Comparison of ENCODE assay signal across 35 cellular contexts in genomic region chr7:138554674-138555073, GRCh38.
"Had no signal": no experiment of that assay in that cellular context is flagged by ENCODE, and none has a peak within 500 bp of the region (broad histone marks: within the 10 kb centered on the region; RNA-seq: fewer than 3 reads in every experiment).

No MANE protein-coding gene starts in this region.

- H3K4me1 Mint-ChIP-seq: activated B cell treated with CpG ODN at 0.5 μM for 24 hours; activated T-helper 17 cell treated with anti-CD3 and anti-CD28 coated beads, Interleukin-2, amount 50 U/mL, for 72 hours had no signal

- H3K27ac ChIP-seq: adrenal gland, body of pancreas, brain microvascular endothelial cell, breast epithelium, VCaP had no signal

- H3K4me3 Mint-ChIP-seq: activated B cell treated with CpG ODN at 0.5 μM for 24 hours; activated CD4-positive, alpha-beta memory T cell treated with anti-CD3 and anti-CD28 coated beads for 36 hours; activated CD4-positive, alpha-beta T cell treated with anti-CD3 and anti-CD28 coated beads, Interleukin-2, amount 10 ng/mL, durations not matched to agents 24 days and 14 days; activated CD8-positive, alpha-beta T cell treated with anti-CD3 and anti-CD28 coated beads for 36 hours; activated naive CD4-positive, alpha-beta T cell treated with anti-CD3 and anti-CD28 coated beads for 36 hours; activated naive CD8-positive, alpha-beta T cell treated with anti-CD3 and anti-CD28 coated beads for 36 hours; activated T-cell treated with anti-CD3 and anti-CD28 coated beads, Interleukin-2, amount 50 U/mL, for 4 hours; activated T-cell treated with anti-CD3 and anti-CD28 coated beads, Interleukin-2, amount 50 U/mL, for 72 hours; activated T-helper 1 cell treated with anti-CD3 and anti-CD28 coated beads, Interleukin-12 subunit alpha, Interleukin-12 subunit beta, Interleukin-2, Interleukin-4 antibody, amounts not matched to agents 30 ng/mL and 10 ng/mL and 1 ng/mL, durations not matched to agents 14 hours and 24 hours and 36 hours; activated T-helper 17 cell treated with anti-CD3 and anti-CD28 coated beads, Interleukin-2, amount 50 U/mL, for 72 hours; T-helper 1 cell treated with Interleukin-12 subunit alpha and Interleukin-12 subunit beta and Interleukin-4 antibody, amounts not matched to agents 30 μg/mL and 1 μg/mL, for 36 hours; T-helper 2 cell treated with Interferon-gamma antibody and Interleukin-4, amounts not matched to agents 5 μg/mL and 100 μg/mL, for 36 hours had no signal

- H3K4me3 ChIP-seq: adrenal gland, body of pancreas, breast epithelium had no signal

- FAIRE-seq: astrocyte had no signal

- H3K4me1 ChIP-seq: adrenal gland, body of pancreas, breast epithelium had no signal

- DNase-seq: activated B cell treated with CpG ODN at 0.5 μM for 24 hours; activated CD4-positive, alpha-beta memory T cell treated with anti-CD3 and anti-CD28 coated beads for 36 hours; activated CD4-positive, alpha-beta T cell treated with anti-CD3 and anti-CD28 coated beads for 4 hours; activated CD4-positive, alpha-beta T cell treated with anti-CD3 and anti-CD28 coated beads, Interleukin-2, amount 10 ng/mL, durations not matched to agents 24 days and 14 days; activated CD4-positive, alpha-beta T cell treated with anti-CD3 and anti-CD28 coated beads, Interleukin-2, amount 50 U/mL, for 1 hour; activated CD4-positive, alpha-beta T cell treated with anti-CD3 and anti-CD28 coated beads, Interleukin-2, amount 50 U/mL, for 4 hours; activated CD4-positive, CD25-positive, alpha-beta regulatory T cell treated with anti-CD3 and anti-CD28 coated beads, Interleukin-2, amount 50 U/mL, for 72 hours; activated CD8-positive, alpha-beta memory T cell treated with anti-CD3 and anti-CD28 coated beads, Interleukin-2, amount 50 U/mL, for 4 hours; activated CD8-positive, alpha-beta T cell treated with anti-CD3 and anti-CD28 coated beads for 36 hours; activated effector memory CD4-positive, alpha-beta T cell treated with anti-CD3 and anti-CD28 coated beads, Interleukin-2, amount 50 U/mL, for 16 hours; activated gamma-delta T cell treated with Interleukin-2 at 50 U/mL for 16 hours; activated naive CD4-positive, alpha-beta T cell; activated naive CD4-positive, alpha-beta T cell treated with anti-CD3 and anti-CD28 coated beads for 36 hours; activated naive CD4-positive, alpha-beta T cell treated with anti-CD3 and anti-CD28 coated beads, Interleukin-2, amount 50 U/mL, for 16 hours; activated naive CD8-positive, alpha-beta T cell treated with anti-CD3 and anti-CD28 coated beads for 36 hours; activated T-cell treated with anti-CD3 and anti-CD28 coated beads for 4 hours; activated T-cell treated with anti-CD3 and anti-CD28 coated beads, Interleukin-2, amount 50 U/mL, for 1 hour; activated T-cell treated with anti-CD3 and anti-CD28 coated beads, Interleukin-2, amount 50 U/mL, for 4 hours; activated T-cell treated with anti-CD3 and anti-CD28 coated beads, Interleukin-2, amount 50 U/mL, for 72 hours; adrenal gland; amniotic stem cell; aorta; body of pancreas; brain microvascular endothelial cell; central memory CD4-positive, alpha-beta T cell; T-helper 2 cell; T-helper 9 cell had no signal

- ATAC-seq: activated CD8-positive, alpha-beta T cell treated with anti-CD3 and anti-CD28 coated beads for 36 hours; activated naive CD4-positive, alpha-beta T cell treated with anti-CD3 and anti-CD28 coated beads, Interleukin-2, amount 50 U/mL, for 72 hours; activated T-cell treated with anti-CD3 and anti-CD28 coated beads, Interleukin-2, amount 50 U/mL, for 4 hours; activated T-cell treated with anti-CD3 and anti-CD28 coated beads, Interleukin-2, amount 50 U/mL, for 72 hours; activated T-helper 17 cell treated with anti-CD3 and anti-CD28 coated beads, Interleukin-2, amount 50 U/mL, for 72 hours; body of pancreas had no signal

- H3K27me3 Mint-ChIP-seq: activated B cell treated with CpG ODN at 0.5 μM for 24 hours; activated CD4-positive, alpha-beta memory T cell treated with anti-CD3 and anti-CD28 coated beads for 36 hours; activated CD4-positive, alpha-beta T cell treated with anti-CD3 and anti-CD28 coated beads, Interleukin-2, amount 10 ng/mL, durations not matched to agents 24 days and 14 days; activated CD8-positive, alpha-beta T cell treated with anti-CD3 and anti-CD28 coated beads for 36 hours; activated naive CD8-positive, alpha-beta T cell treated with anti-CD3 and anti-CD28 coated beads for 36 hours; activated T-helper 17 cell treated with anti-CD3 and anti-CD28 coated beads, Interleukin-2, amount 50 U/mL, for 72 hours had no signal

- H3K27me3 ChIP-seq: adrenal gland, body of pancreas, brain microvascular endothelial cell, breast epithelium had no signal

- H3K27ac Mint-ChIP-seq: activated B cell treated with CpG ODN at 0.5 μM for 24 hours; activated CD4-positive, alpha-beta memory T cell treated with anti-CD3 and anti-CD28 coated beads for 36 hours; activated CD4-positive, alpha-beta T cell treated with anti-CD3 and anti-CD28 coated beads, Interleukin-2, amount 10 ng/mL, durations not matched to agents 24 days and 14 days; activated CD8-positive, alpha-beta T cell treated with anti-CD3 and anti-CD28 coated beads for 36 hours; activated naive CD4-positive, alpha-beta T cell treated with anti-CD3 and anti-CD28 coated beads for 36 hours; activated naive CD4-positive, alpha-beta T cell treated with anti-CD3 and anti-CD28 coated beads, Interleukin-2, amount 50 U/mL, for 72 hours; activated naive CD8-positive, alpha-beta T cell treated with anti-CD3 and anti-CD28 coated beads for 36 hours; activated T-cell treated with anti-CD3 and anti-CD28 coated beads, Interleukin-2, amount 50 U/mL, for 72 hours; activated T-helper 1 cell treated with anti-CD3 and anti-CD28 coated beads, Interleukin-12 subunit alpha, Interleukin-12 subunit beta, Interleukin-2, Interleukin-4 antibody, amounts not matched to agents 30 ng/mL and 10 ng/mL and 1 ng/mL, durations not matched to agents 14 hours and 24 hours and 36 hours; activated T-helper 17 cell treated with anti-CD3 and anti-CD28 coated beads, Interleukin-2, amount 50 U/mL, for 72 hours; T-helper 1 cell treated with Interleukin-12 subunit alpha and Interleukin-12 subunit beta and Interleukin-4 antibody, amounts not matched to agents 30 μg/mL and 1 μg/mL, for 36 hours; T-helper 2 cell treated with Interferon-gamma antibody and Interleukin-4, amounts not matched to agents 5 μg/mL and 100 μg/mL, for 36 hours had no signal
